14 cellular contexts compared by ENCODE assay signal in genomic region chr16:86498661-86499493, GRCh38. TPM values are rescaled to one million over a fixed set of nuclear protein-coding genes. Genes with fewer than 3 reads are reported as not detected.
DNase-seq lines count a peak whose midpoint lies in the region; ATAC-seq, FAIRE-seq and TF ChIP-seq lines count a peak whose summit lies in the region.
"Had no signal": no experiment of that assay in that cellular context is flagged by ENCODE, and none has a peak within 500 bp of the region (broad histone marks: within the 10 kb centered on the region; RNA-seq: fewer than 3 reads in every experiment).

No MANE protein-coding gene starts in this region.

- TF ChIP-seq POLR2A in A549 (IDR thresholded peaks at IDR 0.05; ENCODE audit: low read length), result no peak

- H2BK5ac ChIP-seq in neuronal stem cell (ENCODE audit: low read length), result no peak overlapping the region

- peak overlapping the region; percentile 53 for H2AFZ ChIP-seq in neuronal stem cell (ENCODE audit: low read length)

- H3K36me3 Mint-ChIP-seq in IgD-negative memory B cell, result peaks cover 2% of the 10 kb centered on the region

- no peak overlapping the region for H2BK120ac ChIP-seq in neuronal stem cell (ENCODE audit: low read depth, low read length)

- H3K4me3 Mint-ChIP-seq in IgD-negative memory B cell, result peak overlapping the region in 2 of 4 donors; percentile 9 to 34

- peaks cover 1 to 7% (median 2%) of the 10 kb centered on the region in 3 donors for H3K4me1 Mint-ChIP-seq in IgD-negative memory B cell

- H3K9me3 Mint-ChIP-seq in IgD-negative memory B cell, result no peaks in the 10 kb centered on the region

- WGBS in A549 (ENCODE audit: missing lambda C conversion rate), result 23% methylated on average over 40 of the region's 62 CpGs
- no CpG with 5 or more reads among the region's 62 CpGs for WGBS in neuronal stem cell (ENCODE audit: extremely low coverage in 2 of 2, insufficient read length in 2 of 2, insufficient replicate concordance in 1 of 2), 2 donors

- peak overlapping the region; percentile 69 for H2AK5ac ChIP-seq in neuronal stem cell (ENCODE audit: low read depth, low read length)

- H3K4me2 ChIP-seq in A549, result peak overlapping the region; percentile 46
- no peak overlapping the region for H3K4me2 ChIP-seq in neuronal stem cell (ENCODE audit: insufficient read depth, low read length, poor library complexity, severe bottlenecking)

- H3K79me1 ChIP-seq in neuronal stem cell (ENCODE audit: low read depth, low read length), result no peaks in the 10 kb centered on the region

- H3K36me3 ChIP-seq in neuronal stem cell (replicated peaks in 1 of 2; ENCODE audit: control insufficient read depth in 2 of 2, insufficient read depth in 2 of 2, low read length in 2 of 2), result no peaks in the 10 kb centered on the region
- H3K36me3 ChIP-seq: uterus had no signal

- H3K27me3 ChIP-seq in neuronal stem cell (ENCODE audit: control insufficient read depth in 3 of 3, insufficient read depth in 3 of 3, low read depth in 1 of 3, low read length in 3 of 3), result peaks cover 81 to 98% (median 97%) of the 10 kb centered on the region in 3 experiments

- CTCF ChIA-PET in A549 (lab: Yijun Ruan, JAX), result interaction anchor here (0.7 to 0.8 kb wide), 2 partner anchors 245 to 427 kb away, joined by 3 read pairs; no protein-coding TSS in a partner anchor
- CTCF ChIA-PET in RWPE1 (lab: Yijun Ruan, JAX), result interaction anchor here (0.7 kb wide), 1 partner anchor 13 kb away, joined by 4 read pairs; no protein-coding TSS in a partner anchor

- no peak for TF ChIP-seq CTCF in A549 (IDR thresholded peaks at IDR 0.05)
- no peak for TF ChIP-seq CTCF in RWPE1 (conservative IDR thresholded peaks at IDR 0.05; ENCODE audit: low read depth)

- H3K27me3 Mint-ChIP-seq in IgD-negative memory B cell, result peaks cover 62% of the 10 kb centered on the region

- no peaks in the 10 kb centered on the region for H3K4me1 ChIP-seq in A549
- H3K4me1 ChIP-seq in neuronal stem cell (ENCODE audit: control insufficient read depth in 2 of 2, insufficient read depth in 1 of 2, low read depth in 1 of 2, low read length in 2 of 2), result no peaks in the 10 kb centered on the region

- no peak overlapping the region for H3K27ac ChIP-seq in A549
- no peak overlapping the region for H3K27ac ChIP-seq in neuronal stem cell (replicated peaks; ENCODE audit: low read length)
- no peak overlapping the region for H3K27ac ChIP-seq in RWPE1
- H3K27ac ChIP-seq: uterus had no signal

- TF ChIP-seq EP300 in A549 (IDR thresholded peaks at IDR 0.05), result no peak

- no peak overlapping the region for H3K4ac ChIP-seq in neuronal stem cell (ENCODE audit: low read length)

- ATAC-seq in A549 (peak in 1 of 2 experiments; percentile 22; a peak in 1 of 6 replicates), GM21723 (IDR thresholded peaks at IDR 0.05; ENCODE audit: unreplicated experiment) (no peak)

- peak overlapping the region; percentile 17; the same call in 1 of the 3 replicates for H3K4me3 ChIP-seq in A549
- no peak overlapping the region for H3K4me3 ChIP-seq in neuronal stem cell (ENCODE audit: low read length in 2 of 2)
- H3K4me3 ChIP-seq: uterus had no signal

- peak overlapping the region; percentile 70 for H3K23ac ChIP-seq in neuronal stem cell (ENCODE audit: low read depth, low read length, poor library complexity)

- H4K8ac ChIP-seq in neuronal stem cell (ENCODE audit: low read depth, low read length), result no peak overlapping the region

- TF ChIP-seq RAD21 in A549 (conservative IDR thresholded peaks at IDR 0.05 in 1 of 2, IDR thresholded peaks at IDR 0.05 in 1 of 2), result no peak

- H4K91ac ChIP-seq in neuronal stem cell (ENCODE audit: low read depth, low read length, poor library complexity), result no peak overlapping the region

- H3K9me3 ChIP-seq in A549, result no peaks in the 10 kb centered on the region
- H3K9me3 ChIP-seq in neuronal stem cell (replicated peaks in 1 of 2; ENCODE audit: control insufficient read depth in 2 of 2, insufficient read depth in 1 of 2, low read depth in 1 of 2, low read length in 2 of 2), result peaks cover 0 to 9% of the 10 kb centered on the region in 2 donors
- H3K9me3 ChIP-seq: uterus had no signal

- H2BK15ac ChIP-seq in neuronal stem cell (ENCODE audit: low read length), result peak overlapping the region; percentile 16

- DNase-seq in A549 (ENCODE audit: low read depth in 1 of 2, low spot score in 1 of 2) (no peak), fibroblast of gingiva (ENCODE audit: low read depth) (peak; percentile 61), neuronal stem cell (ENCODE audit: low spot score) (no peak), NCI-H748 (lab: John Stamatoyannopoulos, UW; ENCODE audit: unreplicated experiment) (no peak), RWPE1 (ENCODE audit: low spot score) (no peak), iPS-NIHi7 (ENCODE audit: extremely low spot score) (no peak)
- DNase-seq: activated CD4-positive, alpha-beta T cell treated with anti-CD3 and anti-CD28 coated beads, Interleukin-2, amount 50 U/mL, for 48 hours; cerebellar nuclear complex; DMS 273 treated with DMSO at 0.1 percent for 48 hours; foreskin fibroblast; kidney; uterus had no signal

- H3K14ac ChIP-seq in neuronal stem cell (ENCODE audit: low read length), result no peak overlapping the region

- H3K18ac ChIP-seq in neuronal stem cell (ENCODE audit: low read length), result peak overlapping the region; percentile 88

- FAIRE-seq in A549 (lab: Jason Lieb, UNC), result no peak
- FAIRE-seq: kidney had no signal

- no peak overlapping the region for H3K9ac ChIP-seq in neuronal stem cell (ENCODE audit: low read depth, low read length, poor library complexity)

- H2BK12ac ChIP-seq in neuronal stem cell (ENCODE audit: low read length), result no peak overlapping the region

- POLR2A ChIA-PET in A549 (lab: Yijun Ruan, JAX) (no interaction called here), RWPE1 (lab: Yijun Ruan, JAX; ENCODE audit: low non-redundant PET) (no interaction called here)

- peak overlapping the region; percentile 58 to 86 (median 71) for H3K27ac Mint-ChIP-seq in IgD-negative memory B cell

TF ChIP-seq in A549, 52 proteins besides CTCF, POLR2A, EP300 and RAD21 (continues in another document):
- TF ChIP-seq HOXB13 (CRISPR knock-in tag; IDR thresholded peaks at IDR 0.05; ENCODE audit: low read depth) (no peak), RARB (CRISPR knock-in tag; IDR thresholded peaks at IDR 0.05) (no peak), FOSL2 (IDR thresholded peaks at IDR 0.05) (no peak), FOSL2 (CRISPR knock-in tag; IDR thresholded peaks at IDR 0.05) (no peak), REST (IDR thresholded peaks at IDR 0.05) (no peak), HOXA7 (CRISPR knock-in tag; IDR thresholded peaks at IDR 0.05) (no peak), KDM1A (IDR thresholded peaks at IDR 0.05; ENCODE audit: low read depth) (no peak), FOXS1 (CRISPR knock-in tag; IDR thresholded peaks at IDR 0.05) (no peak)
- TF ChIP-seq, protein P1, sequence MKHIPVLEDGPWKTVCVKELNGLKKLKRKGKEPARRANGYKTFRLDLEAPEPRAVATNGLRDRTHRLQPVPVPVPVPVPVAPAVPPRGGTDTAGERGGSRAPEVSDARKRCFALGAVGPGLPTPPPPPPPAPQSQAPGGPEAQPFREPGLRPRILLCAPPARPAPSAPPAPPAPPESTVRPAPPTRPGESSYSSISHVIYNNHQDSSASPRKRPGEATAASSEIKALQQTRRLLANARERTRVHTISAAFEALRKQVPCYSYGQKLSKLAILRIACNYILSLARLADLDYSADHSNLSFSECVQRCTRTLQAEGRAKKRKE (CRISPR knock-in tag; IDR thresholded peaks at IDR 0.05; ENCODE audit: low read depth), result no peak

RNA-seq across cellular contexts. Expression of gene FOXF1, which starts 11.4 kb away (rescaled TPM):
- polyA plus RNA-seq in A549 (2011; rRNA removed) (not detected in 2 replicates), A549 (2017; fragmentation: RNase III; extraction: RNeasy Plus Mini Kit Qiagen cat#74134 plus additional on column Dnase treatment) (not detected in 3 replicates), IgD-negative memory B cell (not detected)
- polyA plus RNA-seq in A549 (2012; cell fraction: cytosol; rRNA removed), result not detected in 2 replicates
- polyA plus RNA-seq in A549 (2012; cell fraction: nucleus; rRNA removed), result not detected in 2 replicates
- not detected in 2 replicates for polyA minus RNA-seq in A549 (2011; rRNA and poly(A)+ RNA removed)
- 0.01 TPM for polyA plus RNA-seq in neuronal stem cell (2013, experiment 1 of 2)
- polyA plus RNA-seq in neuronal stem cell (2013, experiment 2 of 2), result not detected

RNA-seq across cellular contexts. Expression of gene MTHFSD, which starts 56.2 kb away (rescaled TPM):
- polyA plus RNA-seq in A549 (2011; rRNA removed), result 14.9 and 16.9 TPM in 2 replicates
- 8.6 and 10.3 TPM in 2 replicates for polyA plus RNA-seq in A549 (2012; cell fraction: cytosol; rRNA removed)
- polyA plus RNA-seq in A549 (2012; cell fraction: nucleus; rRNA removed), result 27.4 and 28.9 TPM in 2 replicates
- 12.8 to 13.1 TPM (median 12.9 TPM) in 3 replicates for polyA plus RNA-seq in A549 (2017; fragmentation: RNase III; extraction: RNeasy Plus Mini Kit Qiagen cat#74134 plus additional on column Dnase treatment)
- 29.8 and 32.2 TPM in 2 replicates for polyA minus RNA-seq in A549 (2011; rRNA and poly(A)+ RNA removed)
- polyA plus RNA-seq in IgD-negative memory B cell, result 19.1 TPM
- 12.3 TPM for polyA plus RNA-seq in neuronal stem cell (2013, experiment 1 of 2)
- 12.6 TPM for polyA plus RNA-seq in neuronal stem cell (2013, experiment 2 of 2)
